Comparison of ENCODE assay signal across 20 cellular contexts in the genomic region with DNA sequence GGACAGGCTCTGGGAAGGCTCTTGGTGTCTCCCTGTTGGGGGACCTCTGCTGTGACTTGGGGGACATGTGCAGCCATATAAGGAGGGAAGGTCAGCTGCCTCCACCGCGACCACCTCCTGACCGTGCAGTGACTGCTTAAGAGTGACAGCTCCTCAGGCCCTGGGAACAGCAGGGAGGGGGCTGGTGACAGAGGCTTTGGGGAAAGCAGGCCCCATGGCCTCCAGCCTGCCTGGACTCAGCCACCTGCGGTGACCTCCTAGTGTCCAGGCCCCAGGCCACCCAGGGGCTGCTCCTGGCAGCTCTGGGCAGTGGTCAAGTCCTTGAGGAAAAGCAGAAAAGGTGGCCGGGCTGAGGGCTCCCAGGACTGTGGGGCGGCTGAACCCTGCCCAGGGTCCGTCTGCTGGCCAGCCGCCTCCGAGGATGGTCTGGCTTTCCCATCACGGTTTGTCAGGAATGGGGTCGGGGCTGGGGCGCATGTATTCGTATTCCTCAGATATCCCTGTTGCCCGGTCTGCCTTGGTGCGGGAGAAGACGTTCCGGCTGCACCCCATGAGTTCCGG.
DNase-seq lines count a peak whose midpoint lies in the region; ATAC-seq, FAIRE-seq and TF ChIP-seq lines count a peak whose summit lies in the region.
"Had no signal": no experiment of that assay in that cellular context is flagged by ENCODE, and none has a peak within 500 bp of the region (broad histone marks: within the 10 kb centered on the region; RNA-seq: fewer than 3 reads in every experiment).

No MANE protein-coding gene starts in this region.

- peak; percentile 65 for FAIRE-seq in urothelium cell line (lab: Jason Lieb, UNC)
- FAIRE-seq: A549 had no signal

- intact Hi-C loops in cardiac septum (cut with DNase I) (no loop called here), Right ventricle myocardium inferior (cut with DNase I) (no loop called here)

- H3K9ac ChIP-seq in endodermal cell (ENCODE audit: extremely low read depth, low read length, poor library complexity, severe bottlenecking) (no peak overlapping the region), neural cell (ENCODE audit: low read length) (peak overlapping the region; percentile 27)

- H3K9me3 ChIP-seq in endodermal cell (ENCODE audit: control insufficient read depth, low read length) (no peaks in the 10 kb centered on the region), neural cell (ENCODE audit: low read length) (no peaks in the 10 kb centered on the region)
- H3K9me3 ChIP-seq: A549, neutrophil, uterus had no signal

- H3K36me3 Mint-ChIP-seq in endodermal cell (ENCODE audit: low read depth), result no peaks in the 10 kb centered on the region
- H3K36me3 Mint-ChIP-seq: activated naive CD8-positive, alpha-beta T cell treated with anti-CD3 and anti-CD28 coated beads for 36 hours had no signal

- H3F3A ChIP-seq in neural cell (ENCODE audit: insufficient read depth, low read length, poor library complexity, severe bottlenecking), result no peaks in the 10 kb centered on the region

- H4K20me1 ChIP-seq in neural cell (ENCODE audit: insufficient read depth), result no peaks in the 10 kb centered on the region

- H3K4me1 Mint-ChIP-seq in endodermal cell, result peaks cover 10% of the 10 kb centered on the region
- H3K4me1 Mint-ChIP-seq: activated naive CD8-positive, alpha-beta T cell treated with anti-CD3 and anti-CD28 coated beads for 36 hours had no signal

- WGBS in endodermal cell (ENCODE audit: insufficient coverage in 1 of 2, insufficient read length in 1 of 2), 2 experiments, result 64 to 80% methylated on average over 7 to 18 of the region's 18 CpGs

- H3K27ac ChIP-seq in endodermal cell (ENCODE audit: low read depth, low read length) (peak overlapping the region; percentile 87), neural cell (ENCODE audit: low read length) (no peak overlapping the region)
- H3K27ac ChIP-seq: A549, epithelial cell of prostate, neutrophil, uterus had no signal

- H3K27me3 ChIP-seq in endodermal cell (ENCODE audit: control insufficient read depth, insufficient read depth, low read length, poor library complexity, severe bottlenecking) (peaks cover 20% of the 10 kb centered on the region), neural cell (ENCODE audit: insufficient read depth, low read depth, low read length) (no peaks in the 10 kb centered on the region)
- H3K27me3 ChIP-seq: uterus had no signal

- no peak overlapping the region for H3K4me2 ChIP-seq in neural cell (ENCODE audit: low read length)
- H3K4me2 ChIP-seq: A549 had no signal

- no peak overlapping the region for H2AFZ ChIP-seq in neural cell (ENCODE audit: low read depth, low read length)

- H3K4me3 Mint-ChIP-seq in endodermal cell, result no peak overlapping the region
- H3K4me3 Mint-ChIP-seq: activated naive CD8-positive, alpha-beta T cell treated with anti-CD3 and anti-CD28 coated beads for 36 hours; dendritic cell treated with granulocyte-macrophage colony-stimulating factor and Interleukin-4, amounts not matched to agents 40 ng/mL and 50 ng/mL, for 4 days had no signal

- no peaks in the 10 kb centered on the region for H3K79me2 ChIP-seq in neural cell (replicated peaks; ENCODE audit: insufficient read depth, low read length)

- no peaks in the 10 kb centered on the region for H3K9me3 Mint-ChIP-seq in endodermal cell
- H3K9me3 Mint-ChIP-seq: activated naive CD8-positive, alpha-beta T cell treated with anti-CD3 and anti-CD28 coated beads for 36 hours; dendritic cell treated with granulocyte-macrophage colony-stimulating factor and Interleukin-4, amounts not matched to agents 40 ng/mL and 50 ng/mL, for 4 days had no signal

- ATAC-seq in Right ventricle myocardium inferior (no peak), GM18498 (IDR thresholded peaks at IDR 0.05; ENCODE audit: unreplicated experiment) (no peak), GM18519 (IDR thresholded peaks at IDR 0.05; ENCODE audit: low FRiP score, unreplicated experiment) (no peak)
- ATAC-seq: A549 had no signal

- H3K4me1 ChIP-seq in endodermal cell (ENCODE audit: control insufficient read depth, insufficient read depth, low read length), result no peaks in the 10 kb centered on the region
- H3K4me1 ChIP-seq: A549 had no signal

- no peak overlapping the region for H3K4me3 ChIP-seq in endodermal cell (ENCODE audit: low read length)
- H3K4me3 ChIP-seq in neural cell (ENCODE audit: low read length), result no peak overlapping the region
- H3K4me3 ChIP-seq: A549, uterus had no signal

- peaks cover 2% of the 10 kb centered on the region for H3K27me3 Mint-ChIP-seq in endodermal cell (ENCODE audit: insufficient read depth)

- no peak for TF ChIP-seq CTCF in endodermal cell (conservative IDR thresholded peaks at IDR 0.05)
- no peak for TF ChIP-seq CTCF in neural cell (IDR thresholded peaks at IDR 0.05; ENCODE audit: poor library complexity, severe bottlenecking)

- no peak for TF ChIP-seq EP300 in neural cell (conservative IDR thresholded peaks at IDR 0.05; ENCODE audit: poor library complexity, severe bottlenecking)

- no peaks in the 10 kb centered on the region for H3K9me2 ChIP-seq in neural cell (ENCODE audit: insufficient read depth, low read length)

- TF ChIP-seq RAD21 in neural cell (conservative IDR thresholded peaks at IDR 0.05), result no peak

- DNase-seq in cardiac septum (ENCODE audit: low spot score) (peak; percentile 66), Right ventricle myocardium inferior (ENCODE audit: missing footprints) (no peak), endodermal cell (peak; percentile 32), urothelium cell line (ENCODE audit: low spot score) (no peak)
- no peak for DNase-seq in stimulated activated CD4-positive, alpha-beta T cell treated with anti-CD3 and anti-CD28 coated beads, Interleukin-4, amount 100 ng/mL, for 24 hours
- DNase-seq: activated naive CD8-positive, alpha-beta T cell treated with anti-CD3 and anti-CD28 coated beads for 36 hours; activated T-cell treated with anti-CD3 and anti-CD28 coated beads, Interleukin-2, amount 50 U/mL, for 48 hours; NCI-H1436; NCI-H2171; NCI-H526 treated with DMSO at 0.1 percent for 48 hours; RPMI8226; stimulated activated CD8-positive, alpha-beta memory T cell treated with anti-CD3 and anti-CD28 coated beads, Interleukin-4, amount 100 ng/mL, for 48 hours had no signal

- H3K36me3 ChIP-seq in endodermal cell (ENCODE audit: control insufficient read depth, insufficient read depth, low read length) (no peaks in the 10 kb centered on the region), neural cell (ENCODE audit: insufficient read depth, low read length) (no peaks in the 10 kb centered on the region)
- H3K36me3 ChIP-seq: neutrophil, uterus had no signal

- H3K27ac Mint-ChIP-seq in endodermal cell, result no peak overlapping the region
- H3K27ac Mint-ChIP-seq: activated naive CD8-positive, alpha-beta T cell treated with anti-CD3 and anti-CD28 coated beads for 36 hours; dendritic cell treated with granulocyte-macrophage colony-stimulating factor and Interleukin-4, amounts not matched to agents 40 ng/mL and 50 ng/mL, for 4 days had no signal

TF ChIP-seq in neural cell, 6 proteins besides CTCF, POLR2A, EP300 and RAD21:
- TF ChIP-seq MXI1 (conservative IDR thresholded peaks at IDR 0.05; ENCODE audit: poor library complexity, severe bottlenecking), result no peak
- TF ChIP-seq, protein P1, sequence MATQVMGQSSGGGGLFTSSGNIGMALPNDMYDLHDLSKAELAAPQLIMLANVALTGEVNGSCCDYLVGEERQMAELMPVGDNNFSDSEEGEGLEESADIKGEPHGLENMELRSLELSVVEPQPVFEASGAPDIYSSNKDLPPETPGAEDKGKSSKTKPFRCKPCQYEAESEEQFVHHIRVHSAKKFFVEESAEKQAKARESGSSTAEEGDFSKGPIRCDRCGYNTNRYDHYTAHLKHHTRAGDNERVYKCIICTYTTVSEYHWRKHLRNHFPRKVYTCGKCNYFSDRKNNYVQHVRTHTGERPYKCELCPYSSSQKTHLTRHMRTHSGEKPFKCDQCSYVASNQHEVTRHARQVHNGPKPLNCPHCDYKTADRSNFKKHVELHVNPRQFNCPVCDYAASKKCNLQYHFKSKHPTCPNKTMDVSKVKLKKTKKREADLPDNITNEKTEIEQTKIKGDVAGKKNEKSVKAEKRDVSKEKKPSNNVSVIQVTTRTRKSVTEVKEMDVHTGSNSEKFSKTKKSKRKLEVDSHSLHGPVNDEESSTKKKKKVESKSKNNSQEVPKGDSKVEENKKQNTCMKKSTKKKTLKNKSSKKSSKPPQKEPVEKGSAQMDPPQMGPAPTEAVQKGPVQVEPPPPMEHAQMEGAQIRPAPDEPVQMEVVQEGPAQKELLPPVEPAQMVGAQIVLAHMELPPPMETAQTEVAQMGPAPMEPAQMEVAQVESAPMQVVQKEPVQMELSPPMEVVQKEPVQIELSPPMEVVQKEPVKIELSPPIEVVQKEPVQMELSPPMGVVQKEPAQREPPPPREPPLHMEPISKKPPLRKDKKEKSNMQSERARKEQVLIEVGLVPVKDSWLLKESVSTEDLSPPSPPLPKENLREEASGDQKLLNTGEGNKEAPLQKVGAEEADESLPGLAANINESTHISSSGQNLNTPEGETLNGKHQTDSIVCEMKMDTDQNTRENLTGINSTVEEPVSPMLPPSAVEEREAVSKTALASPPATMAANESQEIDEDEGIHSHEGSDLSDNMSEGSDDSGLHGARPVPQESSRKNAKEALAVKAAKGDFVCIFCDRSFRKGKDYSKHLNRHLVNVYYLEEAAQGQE (IDR thresholded peaks at IDR 0.05; ENCODE audit: borderline replicate concordance), result no peak

Comparison
In these comparisons a context has a peak if more than half of its experiments do, and no peak if none do; other contexts are left out.
1. DNase-seq: peak in cardiac septum (single experiment) and endodermal cell (single experiment); none in Right ventricle myocardium inferior (single experiment), urothelium cell line (single experiment) and stimulated activated CD4-positive, alpha-beta T cell treated with anti-CD3 and anti-CD28 coated beads, Interleukin-4, amount 100 ng/mL, for 24 hours (single experiment).